Comparison of ENCODE assay signal across 8 cellular contexts in the genomic region with DNA sequence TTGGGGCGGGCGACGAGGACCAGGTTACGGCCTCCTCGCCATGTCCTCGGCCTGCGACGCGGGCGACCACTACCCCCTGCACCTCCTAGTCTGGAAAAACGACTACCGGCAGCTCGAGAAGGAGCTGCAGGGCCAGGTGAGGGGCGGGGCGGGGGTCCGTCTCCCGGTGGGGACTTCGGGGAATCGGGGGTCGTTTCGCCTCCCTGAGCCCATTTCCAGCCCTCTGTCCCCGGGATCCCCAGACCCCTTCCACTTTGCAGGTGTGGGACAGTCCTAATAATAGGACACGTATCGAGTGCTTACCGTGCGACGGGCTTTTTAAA. TPM values are rescaled to one million over a fixed set of nuclear protein-coding genes. Genes with fewer than 3 reads are reported as not detected.
DNase-seq lines count a peak whose midpoint lies in the region; ATAC-seq, FAIRE-seq and TF ChIP-seq lines count a peak whose summit lies in the region.

No MANE protein-coding gene starts in this region.

- H3K27ac ChIP-seq in kidney (ENCODE audit: low read depth in 2 of 2, low read length in 2 of 2): peak overlapping the region; percentile 82 to 87
- no peak overlapping the region for H3K27ac ChIP-seq in subcutaneous abdominal adipose tissue (ENCODE audit: low read depth, low read length)

- H3K9me3 ChIP-seq in kidney (ENCODE audit: control insufficient read depth in 1 of 2, low read length in 2 of 2) (no peaks in the 10 kb centered on the region), subcutaneous abdominal adipose tissue (ENCODE audit: control insufficient read depth in 5 of 5, low read length in 5 of 5) (no peaks in the 10 kb centered on the region)

- peak overlapping the region; percentile 99 for H3K4me3 Mint-ChIP-seq in activated T-helper 2 cell treated with anti-CD3 and anti-CD28 coated beads, Interferon-gamma antibody, Interleukin-2, Interleukin-4, amounts not matched to agents 10 μg/mL and 5 μg/mL and 100 μg/mL, durations not matched to agents 14 hours and 24 hours and 36 hours (ENCODE audit: low read depth)

- no peak for ATAC-seq in HG02884 (IDR thresholded peaks at IDR 0.05; ENCODE audit: unreplicated experiment)

- intact Hi-C loops in activated T-helper 2 cell treated with anti-CD3 and anti-CD28 coated beads, Interferon-gamma antibody, Interleukin-2, Interleukin-4, amounts not matched to agents 10 μg/mL and 5 μg/mL and 100 μg/mL, durations not matched to agents 14 hours and 24 hours and 36 hours (cut with micrococcal nuclease): loop anchor here (5.0 kb wide), 1 partner anchor 48 kb away; the partner anchor contains the start of gene C12orf76
- intact Hi-C loops in kidney (cut with DNase I): no loop called here

- H3K27me3 Mint-ChIP-seq in activated T-helper 2 cell treated with anti-CD3 and anti-CD28 coated beads, Interferon-gamma antibody, Interleukin-2, Interleukin-4, amounts not matched to agents 10 μg/mL and 5 μg/mL and 100 μg/mL, durations not matched to agents 14 hours and 24 hours and 36 hours (ENCODE audit: low read depth): no peaks in the 10 kb centered on the region

- H3K4me3 ChIP-seq in kidney (ENCODE audit: low read length in 2 of 2) (peak overlapping the region; percentile 90 to 94), subcutaneous abdominal adipose tissue (ENCODE audit: low read depth in 1 of 5, low read length in 5 of 5) (peak overlapping the region; percentile 82 to 96 (median 90))

- H3K9ac ChIP-seq in kidney (ENCODE audit: low read length in 2 of 2) (peak overlapping the region; percentile 42 to 91), subcutaneous abdominal adipose tissue (ENCODE audit: low read length in 5 of 5) (peak overlapping the region; percentile 56 to 90 (median 80))

- H3K27ac Mint-ChIP-seq in activated T-helper 2 cell treated with anti-CD3 and anti-CD28 coated beads, Interferon-gamma antibody, Interleukin-2, Interleukin-4, amounts not matched to agents 10 μg/mL and 5 μg/mL and 100 μg/mL, durations not matched to agents 14 hours and 24 hours and 36 hours: peak overlapping the region; percentile 93

- H3K27me3 ChIP-seq in subcutaneous abdominal adipose tissue (ENCODE audit: control insufficient read depth in 5 of 5, insufficient read depth in 4 of 5, low read length in 5 of 5): no peaks in the 10 kb centered on the region

- no peaks in the 10 kb centered on the region for H3K9me3 Mint-ChIP-seq in activated T-helper 2 cell treated with anti-CD3 and anti-CD28 coated beads, Interferon-gamma antibody, Interleukin-2, Interleukin-4, amounts not matched to agents 10 μg/mL and 5 μg/mL and 100 μg/mL, durations not matched to agents 14 hours and 24 hours and 36 hours

- no peak for TF ChIP-seq CTCF in kidney (IDR thresholded peaks at IDR 0.05; ENCODE audit: borderline replicate concordance, extremely low read depth, insufficient read depth)

- FAIRE-seq in kidney (lab: Jason Lieb, UNC): no peak

- H3K36me3 ChIP-seq in kidney (ENCODE audit: control insufficient read depth in 1 of 2, insufficient read depth in 2 of 2, low read length in 2 of 2) (no peaks in the 10 kb centered on the region), subcutaneous abdominal adipose tissue (ENCODE audit: control insufficient read depth in 5 of 5, insufficient read depth in 5 of 5, low read length in 5 of 5) (peaks cover 0 to 8% (median 0%) of the 10 kb centered on the region in 5 donors)

- H3K4me1 ChIP-seq in kidney (ENCODE audit: control insufficient read depth in 1 of 2, insufficient read depth in 1 of 2, low read depth in 1 of 2, low read length in 2 of 2): peaks cover 8 to 14% of the 10 kb centered on the region in 2 donors
- peaks cover 0 to 49% (median 35%) of the 10 kb centered on the region in 5 donors for H3K4me1 ChIP-seq in subcutaneous abdominal adipose tissue (ENCODE audit: control insufficient read depth in 5 of 5, insufficient read depth in 5 of 5, low read length in 5 of 5)

- peaks cover 49% of the 10 kb centered on the region for H3K4me1 Mint-ChIP-seq in activated T-helper 2 cell treated with anti-CD3 and anti-CD28 coated beads, Interferon-gamma antibody, Interleukin-2, Interleukin-4, amounts not matched to agents 10 μg/mL and 5 μg/mL and 100 μg/mL, durations not matched to agents 14 hours and 24 hours and 36 hours (ENCODE audit: low read depth)

- DNase-seq in NCI-H2227 (lab: John Stamatoyannopoulos, UW; ENCODE audit: unreplicated experiment): peak; percentile 16
- DNase-seq in NCI-H2227 treated with DMSO at 0.1 percent for 48 hours (lab: John Stamatoyannopoulos, UW): no peak
- DNase-seq in activated T-helper 2 cell treated with anti-CD3 and anti-CD28 coated beads, Interferon-gamma antibody, Interleukin-2, Interleukin-4, amounts not matched to agents 10 μg/mL and 5 μg/mL and 100 μg/mL, durations not matched to agents 14 hours and 24 hours and 36 hours (ENCODE audit: low spot score): no peak
- peak; percentile 85 for DNase-seq in kidney
- no peak for DNase-seq in glomerular visceral epithelial cell (ENCODE audit: extremely low spot score)
- DNase-seq in HT-29 (ENCODE audit: low spot score): no peak

- peaks cover 23% of the 10 kb centered on the region for H3K36me3 Mint-ChIP-seq in activated T-helper 2 cell treated with anti-CD3 and anti-CD28 coated beads, Interferon-gamma antibody, Interleukin-2, Interleukin-4, amounts not matched to agents 10 μg/mL and 5 μg/mL and 100 μg/mL, durations not matched to agents 14 hours and 24 hours and 36 hours (ENCODE audit: low read depth)

RNA-seq across cellular contexts. Expression of gene ANKRD13A, which starts 0.4 kb away (rescaled TPM):
- total RNA-seq in activated T-helper 2 cell treated with anti-CD3 and anti-CD28 coated beads, Interferon-gamma antibody, Interleukin-2, Interleukin-4, amounts not matched to agents 10 μg/mL and 5 μg/mL and 100 μg/mL, durations not matched to agents 14 hours and 24 hours and 36 hours: 53.3 and 59.9 TPM in 2 replicates
- 68.0 TPM for total RNA-seq in kidney
- 23.2 TPM for polyA plus RNA-seq in kidney (ENCODE audit: insufficient read depth, low read depth, low replicate concordance)
- total RNA-seq in HT-29 (2014; rRNA removed; shearing (Covaris generic)): 21.5 and 30.5 TPM in 2 replicates

RNA-seq across cellular contexts. Expression of gene GIT2, which starts 3.4 kb away (rescaled TPM):
- 71.1 and 72.3 TPM in 2 replicates for total RNA-seq in activated T-helper 2 cell treated with anti-CD3 and anti-CD28 coated beads, Interferon-gamma antibody, Interleukin-2, Interleukin-4, amounts not matched to agents 10 μg/mL and 5 μg/mL and 100 μg/mL, durations not matched to agents 14 hours and 24 hours and 36 hours
- 46.2 TPM for total RNA-seq in kidney
- 10.4 TPM for polyA plus RNA-seq in kidney (ENCODE audit: insufficient read depth, low read depth, low replicate concordance)
- 9.8 and 15.3 TPM in 2 replicates for total RNA-seq in HT-29 (2014; rRNA removed; shearing (Covaris generic))

RNA-seq across cellular contexts. Expression of gene C12orf76, which starts 48.7 kb away (rescaled TPM):
- total RNA-seq in activated T-helper 2 cell treated with anti-CD3 and anti-CD28 coated beads, Interferon-gamma antibody, Interleukin-2, Interleukin-4, amounts not matched to agents 10 μg/mL and 5 μg/mL and 100 μg/mL, durations not matched to agents 14 hours and 24 hours and 36 hours: 24.8 and 25.2 TPM in 2 replicates
- 14.6 TPM for total RNA-seq in kidney
- polyA plus RNA-seq in kidney (ENCODE audit: insufficient read depth, low read depth, low replicate concordance): 15.8 TPM
- 8.3 and 12.9 TPM in 2 replicates for total RNA-seq in HT-29 (2014; rRNA removed; shearing (Covaris generic))

Comparison
In these comparisons a context has a peak if more than half of its experiments do, and no peak if none do; other contexts are left out.
1. DNase-seq: peak in NCI-H2227 (single experiment) and kidney (single experiment); none in NCI-H2227 treated with DMSO at 0.1 percent for 48 hours (single experiment), activated T-helper 2 cell treated with anti-CD3 and anti-CD28 coated beads, Interferon-gamma antibody, Interleukin-2, Interleukin-4, amounts not matched to agents 10 μg/mL and 5 μg/mL and 100 μg/mL, durations not matched to agents 14 hours and 24 hours and 36 hours (single experiment), glomerular visceral epithelial cell (single experiment) and HT-29 (single experiment).